ENCODE assay signal across 13 cellular contexts in genomic region chr13:46345866-46346265, GRCh38.
"Had no signal": no experiment of that assay in that cellular context is flagged by ENCODE, and none has a peak within 500 bp of the region (broad histone marks: within the 10 kb centered on the region; RNA-seq: fewer than 3 reads in every experiment).

No MANE protein-coding gene starts in this region.

- ATAC-seq: esophagus mucosa, SK-N-SH treated with all-trans-retinoic acid at 6 μM for 48 hours had no signal

- H3K4me3 ChIP-seq: neural progenitor cell had no signal

- H3K36me3 ChIP-seq: neural progenitor cell had no signal

- H3K9me3 Mint-ChIP-seq: immature natural killer cell, neural progenitor cell had no signal

- H3K27ac ChIP-seq: neural progenitor cell, parathyroid adenoma, VCaP had no signal

- DNase-seq: activated CD4-positive, alpha-beta T cell treated with anti-CD3 and anti-CD28 coated beads, Interleukin-2, amount 50 U/mL, for 48 hours; activated naive CD4-positive, alpha-beta T cell treated with anti-CD3 and anti-CD28 coated beads, Interleukin-2, amount 50 U/mL, for 16 hours; activated T-cell treated with anti-CD3 and anti-CD28 coated beads, Interleukin-2, amount 50 U/mL, for 24 hours; immature natural killer cell; stimulated activated CD4-positive, alpha-beta T cell treated with anti-CD3 and anti-CD28 coated beads, Interleukin-2, amount 100 ng/mL, for 48 hours; stimulated activated naive CD4-positive, alpha-beta T cell; substantia nigra; trophoblast cell had no signal

- H3K4me3 Mint-ChIP-seq: activated T-cell treated with anti-CD3 and anti-CD28 coated beads, Interleukin-2, amount 50 U/mL, for 24 hours; immature natural killer cell; neural progenitor cell had no signal

- H3K27me3 ChIP-seq: neural progenitor cell had no signal

- H3K27ac Mint-ChIP-seq: activated T-cell treated with anti-CD3 and anti-CD28 coated beads, Interleukin-2, amount 50 U/mL, for 24 hours; immature natural killer cell; neural progenitor cell had no signal

- H3K27me3 Mint-ChIP-seq: activated T-cell treated with anti-CD3 and anti-CD28 coated beads, Interleukin-2, amount 50 U/mL, for 24 hours had no signal

- H3K36me3 Mint-ChIP-seq: immature natural killer cell, neural progenitor cell had no signal

- H3K4me1 ChIP-seq: neural progenitor cell, parathyroid adenoma had no signal
